Comparison of ENCODE assay signal across 11 cellular contexts in genomic region chr19:35301961-35302360, GRCh38. TPM values are rescaled to one million over a fixed set of nuclear protein-coding genes. Genes with fewer than 3 reads are reported as not detected.
"Had no signal": no experiment of that assay in that cellular context is flagged by ENCODE, and none has a peak within 500 bp of the region (broad histone marks: within the 10 kb centered on the region; RNA-seq: fewer than 3 reads in every experiment).

No MANE protein-coding gene starts in this region.

- H3K27ac Mint-ChIP-seq: HFFc6, IgD-negative memory B cell had no signal

- H3K4me1 ChIP-seq: HAP-1 had no signal

- H3K27ac ChIP-seq: GM23248, HL-60 had no signal

- H3K4me3 ChIP-seq: GM23248, HAP-1 had no signal

- H3K4me3 Mint-ChIP-seq: HFFc6, IgD-negative memory B cell had no signal

- H3K27me3 Mint-ChIP-seq: IgD-negative memory B cell had no signal

- H3K9me3 Mint-ChIP-seq: HFFc6, IgD-negative memory B cell had no signal

- H2AFZ ChIP-seq: GM23248 had no signal

- DNase-seq: GM23248, GOT3, H7, HFFc6, KG1 had no signal

- H3K9ac ChIP-seq: GM23248 had no signal

- H3K36me3 ChIP-seq: HAP-1 had no signal

- ATAC-seq: HCT116 had no signal

- H3K9me3 ChIP-seq: HAP-1 had no signal

RNA-seq across cellular contexts. Expression of gene MAG, which starts 10.0 kb away (rescaled TPM):
- total RNA-seq: GM23248, H4, HFFc6, HT1080 had no signal
- polyA plus RNA-seq: GM23248 had no signal

RNA-seq across cellular contexts. Expression of gene HAMP, which starts 19.6 kb away (rescaled TPM):
- total RNA-seq: GM23248, H7, HFFc6, HT1080 had no signal
- polyA plus RNA-seq: GM23248, IgD-negative memory B cell had no signal

RNA-seq across cellular contexts. Expression of gene CD22, which starts 27.0 kb away (rescaled TPM):
- total RNA-seq: GM23248, H7 had no signal

RNA-seq across cellular contexts. Expression of gene FFAR1, which starts 45.7 kb away (rescaled TPM):
- total RNA-seq: GM23248, H4, H7, HFFc6 had no signal
- polyA plus RNA-seq: GM23248 had no signal
